10 cellular contexts compared by ENCODE assay signal in genomic region chr4:147736458-147736857, GRCh38. TPM values are rescaled to one million over a fixed set of nuclear protein-coding genes. Genes with fewer than 3 reads are reported as not detected.
DNase-seq lines count a peak whose midpoint lies in the region; ATAC-seq, FAIRE-seq and TF ChIP-seq lines count a peak whose summit lies in the region.
"Had no signal": no experiment of that assay in that cellular context is flagged by ENCODE, and none has a peak within 500 bp of the region (broad histone marks: within the 10 kb centered on the region; RNA-seq: fewer than 3 reads in every experiment).

No MANE protein-coding gene starts in this region.

- WGBS in right lobe of liver (ENCODE audit: insufficient coverage, low coverage, low lambda C conversion rate, missing lambda C conversion rate): 65% methylated on average over 3 of the region's 3 CpGs

- no peak for TF ChIP-seq CTCF in PC-9 (conservative IDR thresholded peaks at IDR 0.05)
- TF ChIP-seq CTCF in endothelial cell of umbilical vein (IDR thresholded peaks at IDR 0.05; ENCODE audit: extremely low read depth in 1 of 2, insufficient read depth in 1 of 2, low read depth in 1 of 2, low read length in 2 of 2): no peak
- TF ChIP-seq CTCF in osteoblast (IDR thresholded peaks at IDR 0.05; ENCODE audit: extremely low read depth, low read depth, low read length): no peak
- no peak for TF ChIP-seq CTCF in right lobe of liver (IDR thresholded peaks at IDR 0.05)

- BruUV-seq in PC-9 (replicated peaks; lab: Mats Ljungman, UMichigan) (no TSS peak), endothelial cell of umbilical vein (replicated peaks; lab: Mats Ljungman, UMichigan) (no TSS peak)

- dilution Hi-C loops in endothelial cell of umbilical vein (cut with MboI; ENCODE audit: extremely low pct_ligation_motif_present, low sequenced_read_pairs): no loop called here

- no peak for ATAC-seq in right lobe of liver

- TF ChIP-seq POLR2A in endothelial cell of umbilical vein (IDR thresholded peaks at IDR 0.05; ENCODE audit: low read depth, low read length) (no peak), right lobe of liver (IDR thresholded peaks at IDR 0.05) (no peak)

- H3K4me2 ChIP-seq in PC-9 (peak overlapping the region; percentile 97), endothelial cell of umbilical vein (ENCODE audit: insufficient read depth, low read length) (peak overlapping the region; percentile 65), osteoblast (ENCODE audit: insufficient read depth, low read length) (peak overlapping the region; percentile 58)

- H3K79me2 ChIP-seq in PC-9 (ENCODE audit: low read depth) (peaks cover 93% of the 10 kb centered on the region), endothelial cell of umbilical vein (ENCODE audit: control insufficient read depth, insufficient read depth, low read length) (peaks cover 80% of the 10 kb centered on the region), osteoblast (ENCODE audit: insufficient read depth, low read length) (peaks cover 80% of the 10 kb centered on the region)

- H2AFZ ChIP-seq in PC-9 (no peak overlapping the region), endothelial cell of umbilical vein (ENCODE audit: low read depth, low read length) (no peak overlapping the region), osteoblast (ENCODE audit: low read length) (no peak overlapping the region)

- no peaks in the 10 kb centered on the region for H3K9me1 ChIP-seq in endothelial cell of umbilical vein (replicated peaks; ENCODE audit: control insufficient read depth, extremely low read depth, insufficient read depth, low read length)

- peaks cover 21% of the 10 kb centered on the region for H3F3A ChIP-seq in PC-9 (ENCODE audit: insufficient read depth, low read depth)

- no peaks in the 10 kb centered on the region for H4K20me1 ChIP-seq in PC-9 (ENCODE audit: insufficient read depth)
- no peaks in the 10 kb centered on the region for H4K20me1 ChIP-seq in endothelial cell of umbilical vein (replicated peaks; ENCODE audit: control insufficient read depth, extremely low read depth, insufficient read depth, low read length)
- peaks cover 3% of the 10 kb centered on the region for H4K20me1 ChIP-seq in osteoblast (ENCODE audit: insufficient read depth, low read length)

- H3K4me1 ChIP-seq in PC-9 (replicated peaks; ENCODE audit: insufficient read depth) (peaks cover 49% of the 10 kb centered on the region), endothelial cell of umbilical vein (ENCODE audit: control insufficient read depth, extremely low read depth, insufficient read depth, low read length) (peaks cover 37% of the 10 kb centered on the region), osteoblast (ENCODE audit: insufficient read depth, low read length) (peaks cover 49% of the 10 kb centered on the region), right lobe of liver (peaks cover 0 to 14% (median 0%) of the 10 kb centered on the region in 4 donors)

- H3K4me3 ChIP-seq in PC-9: no peak overlapping the region; the same call in 1 of the 2 replicates
- no peak overlapping the region for H3K4me3 ChIP-seq in endothelial cell of umbilical vein (replicated peaks in 1 of 3; ENCODE audit: insufficient read depth in 1 of 3, low read depth in 1 of 3, low read length in 3 of 3)
- no peak overlapping the region for H3K4me3 ChIP-seq in osteoblast (ENCODE audit: insufficient read depth, low read length)
- no peak overlapping the region for H3K4me3 ChIP-seq in right lobe of liver

- no peaks in the 10 kb centered on the region for H3K9me2 ChIP-seq in PC-9 (ENCODE audit: insufficient read depth)

- H3K9me3 ChIP-seq in PC-9 (ENCODE audit: insufficient read depth, low read depth) (no peaks in the 10 kb centered on the region), endothelial cell of umbilical vein (replicated peaks; ENCODE audit: control insufficient read depth, insufficient read depth, low read length) (no peaks in the 10 kb centered on the region), osteoblast (ENCODE audit: low read depth, low read length) (no peaks in the 10 kb centered on the region), right lobe of liver (no peaks in the 10 kb centered on the region)

- DNase-seq in ELR (ENCODE audit: low read depth): peak; percentile 90
- DNase-seq in PC-9: peak in 1 of 2 experiments; percentile 72
- DNase-seq in endothelial cell of umbilical vein (ENCODE audit: low read depth, low spot score): peak; percentile 59
- DNase-seq in osteoblast (ENCODE audit: insufficient read length, low spot score, missing footprints): peak; percentile 71
- no peak for DNase-seq in stimulated activated CD4-positive, alpha-beta T cell treated with anti-CD3 and anti-CD28 coated beads, Interleukin-4, amount 100 ng/mL, for 24 hours
- no peak for DNase-seq in right lobe of liver
- no peak for DNase-seq in NCI-H510A (lab: John Stamatoyannopoulos, UW)
- no peak for DNase-seq in foreskin melanocyte
- DNase-seq: stimulated activated CD4-positive, alpha-beta T cell treated with anti-CD3 and anti-CD28 coated beads, Interleukin-2, amount 100 ng/mL, for 48 hours; T1000 had no signal

- H3K27me3 ChIP-seq in PC-9 (ENCODE audit: insufficient read depth, low read depth): no peaks in the 10 kb centered on the region
- H3K27me3 ChIP-seq in endothelial cell of umbilical vein (ENCODE audit: control insufficient read depth in 2 of 2, insufficient read depth in 2 of 2, low read length in 2 of 2): no peaks in the 10 kb centered on the region
- H3K27me3 ChIP-seq in osteoblast (ENCODE audit: insufficient read depth, low read length): no peaks in the 10 kb centered on the region
- H3K27me3 ChIP-seq in right lobe of liver: no peaks in the 10 kb centered on the region

- POLR2A ChIA-PET in PC-9 (lab: Charles Lee; ENCODE audit: unreplicated experiment): no interaction called here
- POLR2A ChIA-PET in endothelial cell of umbilical vein (lab: Charles Lee): no interaction called here

- peak; percentile 12 for FAIRE-seq in endothelial cell of umbilical vein (lab: Jason Lieb, UNC)

- intact Hi-C loops in PC-9 (cut with micrococcal nuclease; ENCODE audit: unreplicated experiment) (no loop called here), endothelial cell of umbilical vein (cut with micrococcal nuclease) (loop anchor here (1.0 kb wide), 3 partner anchors 22 to 95 kb away; no protein-coding TSS in a partner anchor), right lobe of liver (cut with DNase I) (no loop called here)

- peak overlapping the region; percentile 56 for H3K9ac ChIP-seq in endothelial cell of umbilical vein (replicated peaks; ENCODE audit: extremely low read depth, insufficient read depth, low read length)

- H3K27ac ChIP-seq in PC-9: peak overlapping the region; percentile 31
- H3K27ac ChIP-seq in endothelial cell of umbilical vein (ENCODE audit: insufficient read depth, low read depth, low read length): peak overlapping the region; percentile 80
- H3K27ac ChIP-seq in osteoblast (ENCODE audit: low read depth, low read length): peak overlapping the region; percentile 83
- H3K27ac ChIP-seq in right lobe of liver: no peak overlapping the region

- H3K36me3 ChIP-seq in PC-9 (ENCODE audit: low read depth) (no peaks in the 10 kb centered on the region), endothelial cell of umbilical vein (ENCODE audit: control insufficient read depth in 2 of 2, extremely low read depth in 1 of 2, insufficient read depth in 2 of 2, low read length in 2 of 2) (no peaks in the 10 kb centered on the region), osteoblast (ENCODE audit: insufficient read depth, low read length) (no peaks in the 10 kb centered on the region), right lobe of liver (no peaks in the 10 kb centered on the region)

- CTCF ChIA-PET in PC-9 (lab: Charles Lee) (interaction anchor here (0.6 kb wide), 1 partner anchor 108 kb away, joined by 3 read pairs; no protein-coding TSS in a partner anchor), endothelial cell of umbilical vein (lab: Charles Lee) (interaction anchor here (5.8 kb wide), 1 partner anchor 130 kb away, joined by 27 read pairs; no protein-coding TSS in a partner anchor)

TF ChIP-seq in endothelial cell of umbilical vein, 7 proteins besides CTCF, POLR2A, EP300 and RAD21:
- no peak for TF ChIP-seq EZH2 (IDR thresholded peaks at IDR 0.05; ENCODE audit: borderline replicate concordance, low read depth, low read length, severe bottlenecking)
- TF ChIP-seq FOS (IDR thresholded peaks at IDR 0.05; ENCODE audit: borderline replicate concordance, insufficient read depth, low read length): peak; percentile 60
- peak; percentile 61 for TF ChIP-seq JUN (IDR thresholded peaks at IDR 0.05; ENCODE audit: borderline replicate concordance, insufficient read depth, insufficient read length, low read depth)
- no peak for TF ChIP-seq GATA2 (IDR thresholded peaks at IDR 0.05; ENCODE audit: insufficient read depth, insufficient read length, low read depth, low read length)

RNA-seq across cellular contexts. Expression of gene ARHGAP10, which starts 4.6 kb away (rescaled TPM):
- 21.7 and 27.5 TPM in 2 replicates for total RNA-seq in PC-9 (2021)
- total RNA-seq in endothelial cell of umbilical vein: 36.7 and 39.1 TPM in 2 replicates
- polyA plus RNA-seq in endothelial cell of umbilical vein: 20.0 and 20.4 TPM in 2 replicates
- polyA plus RNA-seq in endothelial cell of umbilical vein (2011; cell fraction: cytosol; rRNA removed): 18.9 and 19.1 TPM in 2 replicates
- polyA plus RNA-seq in endothelial cell of umbilical vein (2011; cell fraction: nucleus; rRNA removed): 28.8 and 32.2 TPM in 2 replicates
- 15.7 and 17.2 TPM in 2 replicates for polyA plus RNA-seq in endothelial cell of umbilical vein (2012)
- polyA minus RNA-seq in endothelial cell of umbilical vein: 36.7 and 37.1 TPM in 2 replicates
- polyA minus RNA-seq in endothelial cell of umbilical vein (2011; cell fraction: cytosol; rRNA and poly(A)+ RNA removed): 4.8 TPM
- 94.0 and 110 TPM in 2 replicates for polyA minus RNA-seq in endothelial cell of umbilical vein (2011; cell fraction: nucleus; rRNA and poly(A)+ RNA removed)
- total RNA-seq in osteoblast: 31.5 and 32.7 TPM in 2 replicates
- 10 to 100 TPM in 3 of 6 experiments, 1 to 10 TPM in 3; 5.5 to 13.3 (median 10.4) TPM for total RNA-seq in right lobe of liver

RNA-seq across cellular contexts. Expression of gene PRMT9, which starts 52.5 kb away (rescaled TPM):
- 8.4 and 9.0 TPM in 2 replicates for total RNA-seq in PC-9 (2021)
- 8.2 and 9.0 TPM in 2 replicates for total RNA-seq in endothelial cell of umbilical vein
- 3.2 TPM in 2 replicates for polyA plus RNA-seq in endothelial cell of umbilical vein
- polyA plus RNA-seq in endothelial cell of umbilical vein (2011; cell fraction: cytosol; rRNA removed): 4.2 and 4.4 TPM in 2 replicates
- polyA plus RNA-seq in endothelial cell of umbilical vein (2011; cell fraction: nucleus; rRNA removed): 9.8 and 10.9 TPM in 2 replicates
- polyA plus RNA-seq in endothelial cell of umbilical vein (2012): 4.3 and 7.4 TPM in 2 replicates
- 7.7 and 9.4 TPM in 2 replicates for polyA minus RNA-seq in endothelial cell of umbilical vein
- 4.6 TPM for polyA minus RNA-seq in endothelial cell of umbilical vein (2011; cell fraction: cytosol; rRNA and poly(A)+ RNA removed)
- 5.7 and 8.9 TPM in 2 replicates for polyA minus RNA-seq in endothelial cell of umbilical vein (2011; cell fraction: nucleus; rRNA and poly(A)+ RNA removed)
- 8.3 and 9.0 TPM in 2 replicates for total RNA-seq in osteoblast
- total RNA-seq in right lobe of liver: 1 to 10 TPM; 3.4 to 4.9 (median 4.6) TPM

Comparison
In these comparisons a context has a peak if more than half of its experiments do, and no peak if none do; other contexts are left out.
1. DNase-seq: peak in ELR (single experiment), endothelial cell of umbilical vein (single experiment) and osteoblast (single experiment); none in stimulated activated CD4-positive, alpha-beta T cell treated with anti-CD3 and anti-CD28 coated beads, Interleukin-4, amount 100 ng/mL, for 24 hours (single experiment), right lobe of liver (0 of 3), NCI-H510A (single experiment) and foreskin melanocyte (single experiment).
2. H3K27ac ChIP-seq: peak in PC-9 (single experiment), endothelial cell of umbilical vein (single experiment) and osteoblast (single experiment); none in right lobe of liver (0 of 3).
3. Peak in every context shown above with its lines, with median percentiles within 50 percentile points of each other: H3K4me2 ChIP-seq.